1 cellular context compared by ENCODE assay signal in genomic region chr10:92124020-92124419, GRCh38.
TF ChIP-seq lines count a peak whose summit lies in the region.

No MANE protein-coding gene starts in this region.

TF ChIP-seq in SK-N-SH treated with all-trans-retinoic acid at 6 μM for 48 hours, 23 proteins besides CTCF, POLR2A, EP300 and RAD21 (continued from another document):
- TF ChIP-seq PATZ1 (CRISPR knock-in tag; IDR thresholded peaks at IDR 0.05; ENCODE audit: borderline replicate concordance), result no peak
- TF ChIP-seq ZNF8 (CRISPR knock-in tag; IDR thresholded peaks at IDR 0.05), result no peak
- TF ChIP-seq ZNF70 (CRISPR knock-in tag; IDR thresholded peaks at IDR 0.05), result no peak
- TF ChIP-seq ZFP30 (CRISPR knock-in tag; IDR thresholded peaks at IDR 0.05), result no peak
- TF ChIP-seq ARNTL (CRISPR knock-in tag; IDR thresholded peaks at IDR 0.05; ENCODE audit: borderline replicate concordance, low read depth), result no peak
- TF ChIP-seq POU6F1 (CRISPR knock-in tag; IDR thresholded peaks at IDR 0.05; ENCODE audit: borderline replicate concordance, low read depth), result no peak
- no peak for TF ChIP-seq TSHZ2 (CRISPR knock-in tag; IDR thresholded peaks at IDR 0.05)
- TF ChIP-seq ZC3H10 (CRISPR knock-in tag; IDR thresholded peaks at IDR 0.05), result no peak
- no peak for TF ChIP-seq ZFP3 (CRISPR knock-in tag; IDR thresholded peaks at IDR 0.05)
